ENCODE assay signal across 28 cellular contexts in the genomic region with DNA sequence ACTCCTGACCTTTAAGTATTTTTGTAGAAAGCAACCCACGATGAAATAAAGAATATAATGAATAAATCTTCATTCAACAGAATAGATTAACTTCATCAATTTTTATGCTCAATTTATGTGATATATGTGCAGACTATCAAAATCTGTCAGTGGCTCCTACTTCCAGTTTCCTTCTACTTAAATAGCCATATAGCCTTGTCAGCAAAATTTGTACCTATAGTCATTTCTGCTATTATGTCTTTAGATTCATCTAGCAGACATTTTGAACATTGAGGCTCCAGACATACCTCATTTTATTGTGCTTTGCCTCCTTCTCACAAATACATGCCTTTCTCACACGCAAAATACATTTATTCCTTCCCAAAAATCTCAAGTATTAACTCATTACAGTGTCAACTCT.
"Had no signal": no experiment of that assay in that cellular context is flagged by ENCODE, and none has a peak within 500 bp of the region (broad histone marks: within the 10 kb centered on the region; RNA-seq: fewer than 3 reads in every experiment).

No MANE protein-coding gene starts in this region.

- H3K27me3 Mint-ChIP-seq: dendritic cell treated with granulocyte-macrophage colony-stimulating factor and Interleukin-4, amounts not matched to agents 40 ng/mL and 50 ng/mL, for 4 days; effector memory CD8-positive, alpha-beta T cell; naive B cell had no signal

- ATAC-seq: effector memory CD8-positive, alpha-beta T cell; esophagus mucosa; gastrocnemius medialis; heart right ventricle; left cardiac atrium; left lung; left ventricle myocardium superior; lower lobe of right lung; mucosa of descending colon had no signal

- H3K4me3 ChIP-seq: colonic mucosa, esophagus squamous epithelium, gastrocnemius medialis, heart right ventricle, left lung, lower lobe of right lung, mucosa of descending colon had no signal

- H3K27me3 ChIP-seq: colonic mucosa, esophagus squamous epithelium, left lung had no signal

- DNase-seq: colonic mucosa; cortex of kidney; effector CD8-positive, alpha-beta T cell; effector memory CD8-positive, alpha-beta T cell; endodermal cell; erythroblast; esophagus squamous epithelium; foreskin fibroblast; foreskin melanocyte; gastrocnemius medialis; glutamatergic neuron; head of caudate nucleus; heart right ventricle; hippocampal formation; left cardiac atrium; left lung; left ventricle myocardium superior; lower lobe of right lung; mesenchymal stem cell; mucosa of descending colon; naive B cell had no signal

- H3K27ac Mint-ChIP-seq: dendritic cell treated with granulocyte-macrophage colony-stimulating factor and Interleukin-4, amounts not matched to agents 40 ng/mL and 50 ng/mL, for 4 days; effector memory CD8-positive, alpha-beta T cell; endodermal cell; mesothelial cell of epicardium; naive B cell had no signal

- H3K27ac ChIP-seq: colonic mucosa, epithelial cell of prostate, esophagus squamous epithelium, gastrocnemius medialis, heart right ventricle, left lung, lower lobe of right lung had no signal

- H3K9me3 ChIP-seq: colonic mucosa, esophagus squamous epithelium, gastrocnemius medialis, heart right ventricle, left lung, lower lobe of right lung, mucosa of descending colon had no signal

- H3K4me1 ChIP-seq: colonic mucosa, esophagus squamous epithelium, gastrocnemius medialis, heart right ventricle, left lung, lower lobe of right lung had no signal

- H3K4me1 Mint-ChIP-seq: mesothelial cell of epicardium, naive B cell had no signal

- FAIRE-seq: endometrium, islet of Langerhans, keratinocyte had no signal

- H3K4me3 Mint-ChIP-seq: dendritic cell treated with granulocyte-macrophage colony-stimulating factor and Interleukin-4, amounts not matched to agents 40 ng/mL and 50 ng/mL, for 4 days; effector memory CD8-positive, alpha-beta T cell; endodermal cell; mesothelial cell of epicardium had no signal

- H3K9me3 Mint-ChIP-seq: dendritic cell treated with granulocyte-macrophage colony-stimulating factor and Interleukin-4, amounts not matched to agents 40 ng/mL and 50 ng/mL, for 4 days had no signal

- H3K36me3 Mint-ChIP-seq: mesothelial cell of epicardium, naive B cell had no signal

- H3K36me3 ChIP-seq: colonic mucosa, esophagus squamous epithelium, gastrocnemius medialis, heart right ventricle, left lung, lower lobe of right lung had no signal
